In genomic region chr11:69662021-69662698, GRCh38 we compare ENCODE assay signal across 12 cellular contexts. TPM values are rescaled to one million over a fixed set of nuclear protein-coding genes. Genes with fewer than 3 reads are reported as not detected.
DNase-seq lines count a peak whose midpoint lies in the region; ATAC-seq and TF ChIP-seq lines count a peak whose summit lies in the region.
"Had no signal": no experiment of that assay in that cellular context is flagged by ENCODE, and none has a peak within 500 bp of the region (broad histone marks: within the 10 kb centered on the region; RNA-seq: fewer than 3 reads in every experiment).

No MANE protein-coding gene starts in this region.

- peaks cover 6% of the 10 kb centered on the region for H3K36me3 Mint-ChIP-seq in nephron (ENCODE audit: low read depth)
- H3K36me3 Mint-ChIP-seq in activated T-cell treated with anti-CD3 and anti-CD28 coated beads, Interleukin-2, amount 50 U/mL, for 24 hours (ENCODE audit: low read depth): peaks cover 60% of the 10 kb centered on the region
- peaks cover 4% of the 10 kb centered on the region for H3K36me3 Mint-ChIP-seq in activated T-helper 1 cell treated with anti-CD3 and anti-CD28 coated beads, Interleukin-12 subunit alpha, Interleukin-12 subunit beta, Interleukin-2, Interleukin-4 antibody, amounts not matched to agents 30 ng/mL and 10 ng/mL and 1 ng/mL, durations not matched to agents 14 hours and 24 hours and 36 hours (ENCODE audit: low read depth)

- no peaks in the 10 kb centered on the region for H3K9me3 Mint-ChIP-seq in nephron
- no peaks in the 10 kb centered on the region for H3K9me3 Mint-ChIP-seq in activated T-cell treated with anti-CD3 and anti-CD28 coated beads, Interleukin-2, amount 50 U/mL, for 24 hours
- H3K9me3 Mint-ChIP-seq in activated T-helper 1 cell treated with anti-CD3 and anti-CD28 coated beads, Interleukin-12 subunit alpha, Interleukin-12 subunit beta, Interleukin-2, Interleukin-4 antibody, amounts not matched to agents 30 ng/mL and 10 ng/mL and 1 ng/mL, durations not matched to agents 14 hours and 24 hours and 36 hours: no peaks in the 10 kb centered on the region
- H3K9me3 Mint-ChIP-seq: stimulated activated effector memory CD8-positive, alpha-beta T cell treated with anti-CD3 and anti-CD28 coated beads, Interleukin-12 subunit alpha, Interleukin-12 subunit beta, amount 100 ng/mL, for 72 hours had no signal

- no peak for ATAC-seq in HG02571 (IDR thresholded peaks at IDR 0.05; ENCODE audit: unreplicated experiment)
- ATAC-seq: left lung; stimulated activated effector memory CD8-positive, alpha-beta T cell treated with anti-CD3 and anti-CD28 coated beads, Interleukin-12 subunit alpha, Interleukin-12 subunit beta, amount 100 ng/mL, for 72 hours had no signal

- intact Hi-C loops in activated T-helper 1 cell treated with anti-CD3 and anti-CD28 coated beads, Interleukin-12 subunit alpha, Interleukin-12 subunit beta, Interleukin-2, Interleukin-4 antibody, amounts not matched to agents 30 ng/mL and 10 ng/mL and 1 ng/mL, durations not matched to agents 14 hours and 24 hours and 36 hours (cut with micrococcal nuclease): no loop called here

- TF ChIP-seq CTCF in NB4 (IDR thresholded peaks at IDR 0.05; ENCODE audit: low read depth, low read length) (peak; percentile 28), epithelial cell of esophagus (IDR thresholded peaks at IDR 0.05; ENCODE audit: insufficient read depth, low read depth, low read length, missing control alignments) (peak; percentile 28), nephron (IDR thresholded peaks at IDR 0.05; ENCODE audit: unreplicated experiment in 3 of 3) (peak in 2 of 3 experiments; percentile 21 to 26)

- H3K4me3 Mint-ChIP-seq in nephron: no peak overlapping the region
- no peak overlapping the region for H3K4me3 Mint-ChIP-seq in activated T-cell treated with anti-CD3 and anti-CD28 coated beads, Interleukin-2, amount 50 U/mL, for 24 hours
- no peak overlapping the region for H3K4me3 Mint-ChIP-seq in activated T-helper 1 cell treated with anti-CD3 and anti-CD28 coated beads, Interleukin-12 subunit alpha, Interleukin-12 subunit beta, Interleukin-2, Interleukin-4 antibody, amounts not matched to agents 30 ng/mL and 10 ng/mL and 1 ng/mL, durations not matched to agents 14 hours and 24 hours and 36 hours
- H3K4me3 Mint-ChIP-seq: stimulated activated effector memory CD8-positive, alpha-beta T cell treated with anti-CD3 and anti-CD28 coated beads, Interleukin-12 subunit alpha, Interleukin-12 subunit beta, amount 100 ng/mL, for 72 hours had no signal

- DNase-seq in D341Med (ENCODE audit: low spot score): peak; percentile 34
- DNase-seq in NB4 (ENCODE audit: low read depth): no peak
- no peak for DNase-seq in epithelial cell of esophagus (ENCODE audit: low read depth)
- DNase-seq in activated T-cell treated with anti-CD3 and anti-CD28 coated beads, Interleukin-2, amount 50 U/mL, for 24 hours: no peak
- DNase-seq in activated T-helper 1 cell treated with anti-CD3 and anti-CD28 coated beads, Interleukin-12 subunit alpha, Interleukin-12 subunit beta, Interleukin-2, Interleukin-4 antibody, amounts not matched to agents 30 ng/mL and 10 ng/mL and 1 ng/mL, durations not matched to agents 14 hours and 24 hours and 36 hours (ENCODE audit: low spot score): no peak
- DNase-seq in stimulated activated naive CD4-positive, alpha-beta T cell (lab: John Stamatoyannopoulos, UW): no peak
- DNase-seq: KG1 had no signal

- H3K4me1 Mint-ChIP-seq in nephron: peaks cover 23% of the 10 kb centered on the region
- H3K4me1 Mint-ChIP-seq in activated T-cell treated with anti-CD3 and anti-CD28 coated beads, Interleukin-2, amount 50 U/mL, for 24 hours (ENCODE audit: low read depth): no peaks in the 10 kb centered on the region
- no peaks in the 10 kb centered on the region for H3K4me1 Mint-ChIP-seq in activated T-helper 1 cell treated with anti-CD3 and anti-CD28 coated beads, Interleukin-12 subunit alpha, Interleukin-12 subunit beta, Interleukin-2, Interleukin-4 antibody, amounts not matched to agents 30 ng/mL and 10 ng/mL and 1 ng/mL, durations not matched to agents 14 hours and 24 hours and 36 hours (ENCODE audit: low read depth)
- H3K4me1 Mint-ChIP-seq: stimulated activated effector memory CD8-positive, alpha-beta T cell treated with anti-CD3 and anti-CD28 coated beads, Interleukin-12 subunit alpha, Interleukin-12 subunit beta, amount 100 ng/mL, for 72 hours had no signal

- H3K27me3 Mint-ChIP-seq in nephron (ENCODE audit: low read depth): peaks cover under 1% of the 10 kb centered on the region
- H3K27me3 Mint-ChIP-seq in activated T-cell treated with anti-CD3 and anti-CD28 coated beads, Interleukin-2, amount 50 U/mL, for 24 hours: no peaks in the 10 kb centered on the region
- H3K27me3 Mint-ChIP-seq in activated T-helper 1 cell treated with anti-CD3 and anti-CD28 coated beads, Interleukin-12 subunit alpha, Interleukin-12 subunit beta, Interleukin-2, Interleukin-4 antibody, amounts not matched to agents 30 ng/mL and 10 ng/mL and 1 ng/mL, durations not matched to agents 14 hours and 24 hours and 36 hours (ENCODE audit: insufficient read depth): no peaks in the 10 kb centered on the region

- H3K27ac Mint-ChIP-seq in nephron: peak overlapping the region in 2 of 3 experiments; percentile 7 to 91
- no peak overlapping the region for H3K27ac Mint-ChIP-seq in activated T-cell treated with anti-CD3 and anti-CD28 coated beads, Interleukin-2, amount 50 U/mL, for 24 hours
- no peak overlapping the region for H3K27ac Mint-ChIP-seq in activated T-helper 1 cell treated with anti-CD3 and anti-CD28 coated beads, Interleukin-12 subunit alpha, Interleukin-12 subunit beta, Interleukin-2, Interleukin-4 antibody, amounts not matched to agents 30 ng/mL and 10 ng/mL and 1 ng/mL, durations not matched to agents 14 hours and 24 hours and 36 hours

- TF ChIP-seq POLR2A in NB4 (IDR thresholded peaks at IDR 0.05; ENCODE audit: extremely low read depth, insufficient read length): no peak

- H3K4me3 ChIP-seq in NB4 (ENCODE audit: low read depth, low read length): no peak overlapping the region
- H3K4me3 ChIP-seq in epithelial cell of esophagus (ENCODE audit: low read length): no peak overlapping the region
- H3K4me3 ChIP-seq: left lung, skin epidermis had no signal

RNA-seq across cellular contexts. Expression of gene LTO1, which starts 13.0 kb away (rescaled TPM):
- 28.1 and 32.1 TPM in 2 replicates for total RNA-seq in activated T-helper 1 cell treated with anti-CD3 and anti-CD28 coated beads, Interleukin-12 subunit alpha, Interleukin-12 subunit beta, Interleukin-2, Interleukin-4 antibody, amounts not matched to agents 30 ng/mL and 10 ng/mL and 1 ng/mL, durations not matched to agents 14 hours and 24 hours and 36 hours

RNA-seq across cellular contexts. Expression of gene CCND1, which starts 21.2 kb away (rescaled TPM):
- total RNA-seq in activated T-helper 1 cell treated with anti-CD3 and anti-CD28 coated beads, Interleukin-12 subunit alpha, Interleukin-12 subunit beta, Interleukin-2, Interleukin-4 antibody, amounts not matched to agents 30 ng/mL and 10 ng/mL and 1 ng/mL, durations not matched to agents 14 hours and 24 hours and 36 hours: 26.4 and 28.1 TPM in 2 replicates

RNA-seq across cellular contexts. Expression of gene FGF19, which starts 41.7 kb away (rescaled TPM):
- total RNA-seq in activated T-helper 1 cell treated with anti-CD3 and anti-CD28 coated beads, Interleukin-12 subunit alpha, Interleukin-12 subunit beta, Interleukin-2, Interleukin-4 antibody, amounts not matched to agents 30 ng/mL and 10 ng/mL and 1 ng/mL, durations not matched to agents 14 hours and 24 hours and 36 hours: not detected in 2 replicates
- total RNA-seq: left lung had no signal

Comparison
In these comparisons a context has a peak if more than half of its experiments do, and no peak if none do; other contexts are left out.
1. H3K27ac Mint-ChIP-seq: peak in nephron (2 of 3); none in activated T-cell treated with anti-CD3 and anti-CD28 coated beads, Interleukin-2, amount 50 U/mL, for 24 hours (single experiment) and activated T-helper 1 cell treated with anti-CD3 and anti-CD28 coated beads, Interleukin-12 subunit alpha, Interleukin-12 subunit beta, Interleukin-2, Interleukin-4 antibody, amounts not matched to agents 30 ng/mL and 10 ng/mL and 1 ng/mL, durations not matched to agents 14 hours and 24 hours and 36 hours (single experiment).
2. Peak in every context shown above with its lines, with median percentiles within 50 percentile points of each other: CTCF ChIP-seq.